In genomic region chr10:63260860-63261251, GRCh38 we compare ENCODE assay signal across 1 cellular context.
TF ChIP-seq lines count a peak whose summit lies in the region.

No MANE protein-coding gene starts in this region.

TF ChIP-seq in K562, 482 proteins besides CTCF, POLR2A, EP300 and RAD21 (continued from another document):
- no peak for TF ChIP-seq ZNF609 (CRISPR knock-in tag; IDR thresholded peaks at IDR 0.05; ENCODE audit: borderline replicate concordance)
- TF ChIP-seq VEZF1 (CRISPR knock-in tag; IDR thresholded peaks at IDR 0.05): no peak
- no peak for TF ChIP-seq FOXK2 (conservative IDR thresholded peaks at IDR 0.05 in 1 of 2, IDR thresholded peaks at IDR 0.05 in 1 of 2; ENCODE audit: low read depth in 2 of 2)
TF ChIP-seq in K562: peak in this region for 4.
